Comparison of ENCODE assay signal across 30 cellular contexts in genomic region chr20:22204801-22205200, GRCh38.
"Had no signal": no experiment of that assay in that cellular context is flagged by ENCODE, and none has a peak within 500 bp of the region (broad histone marks: within the 10 kb centered on the region; RNA-seq: fewer than 3 reads in every experiment).

No MANE protein-coding gene starts in this region.

- H3K27ac ChIP-seq: neural progenitor cell, neutrophil, ovary, parathyroid adenoma, psoas muscle, right lobe of liver, sigmoid colon, stomach, thoracic aorta, thyroid gland, tibial nerve, upper lobe of left lung, vagina had no signal

- H3K36me3 ChIP-seq: neural progenitor cell, neutrophil, ovary, right lobe of liver, sigmoid colon, stomach, thoracic aorta, thyroid gland, tibial nerve, upper lobe of left lung, vagina had no signal

- H3K36me3 Mint-ChIP-seq: naive B cell; natural killer cell treated with Interleukin-12 subunit alpha and Interleukin-12 subunit beta and Interleukin-15 and Interleukin-18, amount 100 ng/mL, for 72 hours; neural progenitor cell; stimulated activated effector memory CD8-positive, alpha-beta T cell treated with anti-CD3 and anti-CD28 coated beads, Interleukin-12 subunit alpha, Interleukin-12 subunit beta, amount 100 ng/mL, for 72 hours; stimulated activated naive B cell treated with anti-CD40 and anti-IgM and Interleukin-4, amounts not matched to agents 10 μg/mL and 1 μg/mL and 100 μg/mL, for 72 hours had no signal

- H3K4me3 Mint-ChIP-seq: naive B cell; naive thymus-derived CD8-positive, alpha-beta T cell; natural killer cell treated with Interleukin-12 subunit alpha and Interleukin-12 subunit beta and Interleukin-15 and Interleukin-18, amount 100 ng/mL, for 72 hours; nephron progenitor cell; neural progenitor cell; stimulated activated effector memory CD8-positive, alpha-beta T cell treated with anti-CD3 and anti-CD28 coated beads, Interleukin-12 subunit alpha, Interleukin-12 subunit beta, amount 100 ng/mL, for 72 hours; stimulated activated naive B cell treated with anti-CD40 and anti-IgM and Interleukin-4, amounts not matched to agents 10 μg/mL and 1 μg/mL and 100 μg/mL, for 72 hours; stimulated activated naive CD8-positive, alpha-beta T cell treated with anti-CD3 and anti-CD28 coated beads, Interleukin-15, Interleukin-2, amounts not matched to agents 100 ng/mL and 50 ng/mL, for 24 hours had no signal

- DNase-seq: naive B cell; naive thymus-derived CD8-positive, alpha-beta T cell; nephron progenitor cell; occipital lobe; ovary; psoas muscle; right cardiac atrium; right lobe of liver; sigmoid colon; small intestine; stimulated activated CD4-positive, alpha-beta T cell treated with anti-CD3 and anti-CD28 coated beads, Interleukin-15, amount 100 ng/mL, for 24 hours; stimulated activated CD4-positive, alpha-beta T cell treated with anti-CD3 and anti-CD28 coated beads, Interleukin-2, amount 100 ng/mL, for 24 hours; stimulated activated CD4-positive, alpha-beta T cell treated with anti-CD3 and anti-CD28 coated beads, Interleukin-2, amount 100 ng/mL, for 48 hours; stimulated activated CD4-positive, alpha-beta T cell treated with anti-CD3 and anti-CD28 coated beads, Interleukin-4, amount 100 ng/mL, for 24 hours; stimulated activated naive B cell treated with anti-CD40 and anti-IgM and Interleukin-4, amounts not matched to agents 10 μg/mL and 1 μg/mL and 100 μg/mL, for 72 hours; stimulated activated naive CD4-positive, alpha-beta T cell treated with Interleukin-2 at 50 U/mL for 16 hours; stomach; thyroid gland; trophoblast cell; upper lobe of left lung had no signal

- H3K4me2 ChIP-seq: neural progenitor cell had no signal

- H2AFZ ChIP-seq: neural progenitor cell, parathyroid adenoma had no signal

- H3K79me2 ChIP-seq: parathyroid adenoma had no signal

- H3K27me3 ChIP-seq: neural progenitor cell, neutrophil, ovary, right lobe of liver, sigmoid colon, stomach, thyroid gland, tibial nerve, upper lobe of left lung, vagina had no signal

- H3K9ac ChIP-seq: neural progenitor cell, parathyroid adenoma had no signal

- H3K9me3 ChIP-seq: neutrophil, ovary, right lobe of liver, thoracic aorta, thyroid gland, upper lobe of left lung, vagina had no signal

- ATAC-seq: naive thymus-derived CD8-positive, alpha-beta T cell; natural killer cell treated with Interleukin-12 subunit alpha and Interleukin-12 subunit beta and Interleukin-15 and Interleukin-18, amount 100 ng/mL, for 72 hours; psoas muscle; right cardiac atrium; right lobe of liver; stimulated activated effector memory CD8-positive, alpha-beta T cell treated with anti-CD3 and anti-CD28 coated beads, Interleukin-12 subunit alpha, Interleukin-12 subunit beta, amount 100 ng/mL, for 72 hours; stimulated activated naive B cell treated with anti-CD40 and anti-IgM and Interleukin-4, amounts not matched to agents 10 μg/mL and 1 μg/mL and 100 μg/mL, for 72 hours had no signal

- H3K4me1 Mint-ChIP-seq: naive B cell; naive thymus-derived CD8-positive, alpha-beta T cell; nephron progenitor cell; neural progenitor cell; stimulated activated effector memory CD8-positive, alpha-beta T cell treated with anti-CD3 and anti-CD28 coated beads, Interleukin-12 subunit alpha, Interleukin-12 subunit beta, amount 100 ng/mL, for 72 hours; stimulated activated naive B cell treated with anti-CD40 and anti-IgM and Interleukin-4, amounts not matched to agents 10 μg/mL and 1 μg/mL and 100 μg/mL, for 72 hours had no signal

- H3K27ac Mint-ChIP-seq: naive B cell; natural killer cell treated with Interleukin-12 subunit alpha and Interleukin-12 subunit beta and Interleukin-15 and Interleukin-18, amount 100 ng/mL, for 72 hours; nephron progenitor cell; neural progenitor cell; progenitor cell of endocrine pancreas; stimulated activated effector memory CD8-positive, alpha-beta T cell treated with anti-CD3 and anti-CD28 coated beads, Interleukin-12 subunit alpha, Interleukin-12 subunit beta, amount 100 ng/mL, for 72 hours; stimulated activated naive B cell treated with anti-CD40 and anti-IgM and Interleukin-4, amounts not matched to agents 10 μg/mL and 1 μg/mL and 100 μg/mL, for 72 hours; stimulated activated naive CD8-positive, alpha-beta T cell treated with anti-CD3 and anti-CD28 coated beads, Interleukin-15, Interleukin-2, amounts not matched to agents 100 ng/mL and 50 ng/mL, for 24 hours had no signal

- H3K27me3 Mint-ChIP-seq: naive B cell; naive thymus-derived CD8-positive, alpha-beta T cell; natural killer cell treated with Interleukin-12 subunit alpha and Interleukin-12 subunit beta and Interleukin-15 and Interleukin-18, amount 100 ng/mL, for 72 hours; stimulated activated naive B cell treated with anti-CD40 and anti-IgM and Interleukin-4, amounts not matched to agents 10 μg/mL and 1 μg/mL and 100 μg/mL, for 72 hours; stimulated activated naive CD8-positive, alpha-beta T cell treated with anti-CD3 and anti-CD28 coated beads, Interleukin-15, Interleukin-2, amounts not matched to agents 100 ng/mL and 50 ng/mL, for 24 hours had no signal

- H3K4me3 ChIP-seq: neural progenitor cell, ovary, psoas muscle, right lobe of liver, sigmoid colon, stomach, thoracic aorta, thyroid gland, tibial nerve, upper lobe of left lung, vagina had no signal

- H3K4me1 ChIP-seq: neural progenitor cell, parathyroid adenoma, psoas muscle, right lobe of liver, sigmoid colon, stomach, thyroid gland, tibial nerve, upper lobe of left lung, vagina had no signal
